ENCODE assay signal across 21 cellular contexts in the genomic region with DNA sequence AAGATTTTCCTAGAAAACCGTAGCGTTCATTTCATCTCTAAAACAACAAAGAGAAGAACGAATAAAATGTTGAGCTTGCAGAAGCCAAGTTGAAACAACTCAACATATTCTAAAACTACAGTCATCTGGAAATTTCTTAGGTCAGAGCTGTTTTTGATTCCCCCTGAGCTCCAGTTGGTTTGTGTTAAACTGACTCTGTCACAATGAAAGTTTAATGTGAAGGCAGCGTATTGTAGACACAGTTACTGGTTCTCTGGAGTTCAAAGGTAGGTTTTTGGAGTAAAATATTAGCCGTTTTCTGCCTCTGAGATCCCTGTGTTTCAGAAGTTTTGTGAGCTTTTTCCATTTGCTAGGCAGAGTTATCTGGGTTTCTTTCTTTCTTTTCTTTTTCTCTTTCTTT. TPM values are rescaled to one million over a fixed set of nuclear protein-coding genes. Genes with fewer than 3 reads are reported as not detected.
DNase-seq lines count a peak whose midpoint lies in the region; ATAC-seq and TF ChIP-seq lines count a peak whose summit lies in the region.
"Had no signal": no experiment of that assay in that cellular context is flagged by ENCODE, and none has a peak within 500 bp of the region (broad histone marks: within the 10 kb centered on the region; RNA-seq: fewer than 3 reads in every experiment).

No MANE protein-coding gene starts in this region.

- H3K27ac ChIP-seq in neural progenitor cell: no peak overlapping the region
- H3K27ac ChIP-seq: 22Rv1, body of pancreas, KMS-11, VCaP had no signal

- H4K20me1 ChIP-seq in neural progenitor cell (ENCODE audit: low read depth): peaks cover 7% of the 10 kb centered on the region

- H3F3A ChIP-seq in neural progenitor cell (ENCODE audit: low read depth): peaks cover 26% of the 10 kb centered on the region

- no peak overlapping the region for H3K4me3 ChIP-seq in fibroblast of villous mesenchyme (ENCODE audit: low read depth, low read length)
- no peak overlapping the region for H3K4me3 ChIP-seq in neural progenitor cell
- H3K4me3 ChIP-seq: body of pancreas had no signal

- no peak overlapping the region for H2AFZ ChIP-seq in neural progenitor cell (replicated peaks)

- no peaks in the 10 kb centered on the region for H3K9me3 ChIP-seq in neural progenitor cell (ENCODE audit: low read depth)
- H3K9me3 ChIP-seq: body of pancreas, lower lobe of right lung had no signal

- no peaks in the 10 kb centered on the region for H3K36me3 ChIP-seq in neural progenitor cell
- H3K36me3 ChIP-seq: lower lobe of right lung had no signal

- no peaks in the 10 kb centered on the region for H3K36me3 Mint-ChIP-seq in activated naive CD4-positive, alpha-beta T cell treated with anti-CD3 and anti-CD28 coated beads, Interleukin-2, amount 50 U/mL, for 24 hours
- H3K36me3 Mint-ChIP-seq in neural progenitor cell: peaks cover 8% of the 10 kb centered on the region
- H3K36me3 Mint-ChIP-seq in type B pancreatic cell: peaks cover 5% of the 10 kb centered on the region
- H3K36me3 Mint-ChIP-seq: activated naive CD8-positive, alpha-beta T cell treated with anti-CD3 and anti-CD28 coated beads, Interleukin-2, amount 10 ng/mL, durations not matched to agents 7 days and 5 days; stimulated activated effector memory CD8-positive, alpha-beta T cell treated with anti-CD3 and anti-CD28 coated beads, Interleukin-12 subunit alpha, Interleukin-12 subunit beta, amount 100 ng/mL, for 72 hours had no signal

- H3K9me3 Mint-ChIP-seq in activated naive CD4-positive, alpha-beta T cell treated with anti-CD3 and anti-CD28 coated beads, Interleukin-2, amount 50 U/mL, for 24 hours: no peaks in the 10 kb centered on the region
- H3K9me3 Mint-ChIP-seq in neural progenitor cell (no peaks in the 10 kb centered on the region), type B pancreatic cell (no peaks in the 10 kb centered on the region)
- H3K9me3 Mint-ChIP-seq: activated naive CD8-positive, alpha-beta T cell treated with anti-CD3 and anti-CD28 coated beads, Interleukin-2, amount 10 ng/mL, durations not matched to agents 7 days and 5 days; stimulated activated effector memory CD8-positive, alpha-beta T cell treated with anti-CD3 and anti-CD28 coated beads, Interleukin-12 subunit alpha, Interleukin-12 subunit beta, amount 100 ng/mL, for 72 hours; T-helper 2 cell treated with Interferon-gamma antibody and Interleukin-4, amounts not matched to agents 5 μg/mL and 100 μg/mL, for 36 hours had no signal

- TF ChIP-seq CTCF in fibroblast of villous mesenchyme (IDR thresholded peaks at IDR 0.05; ENCODE audit: insufficient read depth, low read depth, low read length) (no peak), neural progenitor cell (IDR thresholded peaks at IDR 0.05) (no peak), type B pancreatic cell (conservative IDR thresholded peaks at IDR 0.05) (no peak)

- peaks cover 4% of the 10 kb centered on the region for H3K4me1 ChIP-seq in neural progenitor cell

- peak overlapping the region; percentile 59 for H3K27ac Mint-ChIP-seq in activated naive CD4-positive, alpha-beta T cell treated with anti-CD3 and anti-CD28 coated beads, Interleukin-2, amount 50 U/mL, for 24 hours
- H3K27ac Mint-ChIP-seq in neural progenitor cell (no peak overlapping the region), type B pancreatic cell (peak overlapping the region; percentile 50)
- H3K27ac Mint-ChIP-seq: activated naive CD8-positive, alpha-beta T cell treated with anti-CD3 and anti-CD28 coated beads, Interleukin-2, amount 10 ng/mL, durations not matched to agents 7 days and 5 days; stimulated activated effector memory CD8-positive, alpha-beta T cell treated with anti-CD3 and anti-CD28 coated beads, Interleukin-12 subunit alpha, Interleukin-12 subunit beta, amount 100 ng/mL, for 72 hours; T-helper 2 cell treated with Interferon-gamma antibody and Interleukin-4, amounts not matched to agents 5 μg/mL and 100 μg/mL, for 36 hours had no signal

- H3K27me3 ChIP-seq in neural progenitor cell: peaks cover 49% of the 10 kb centered on the region

- H3K9ac ChIP-seq in neural progenitor cell: no peak overlapping the region
- H3K9ac ChIP-seq: KMS-11 had no signal

- peaks cover 45% of the 10 kb centered on the region for H3K27me3 Mint-ChIP-seq in activated naive CD4-positive, alpha-beta T cell treated with anti-CD3 and anti-CD28 coated beads, Interleukin-2, amount 50 U/mL, for 24 hours
- H3K27me3 Mint-ChIP-seq in neural progenitor cell (ENCODE audit: insufficient read depth, low read depth) (peaks cover 28% of the 10 kb centered on the region), type B pancreatic cell (peaks cover 41% of the 10 kb centered on the region)

- peak overlapping the region; percentile 16 for H3K4me3 Mint-ChIP-seq in activated naive CD4-positive, alpha-beta T cell treated with anti-CD3 and anti-CD28 coated beads, Interleukin-2, amount 50 U/mL, for 24 hours
- H3K4me3 Mint-ChIP-seq in neural progenitor cell (peak overlapping the region; percentile 30), type B pancreatic cell (peak overlapping the region; percentile 97)
- H3K4me3 Mint-ChIP-seq: activated naive CD8-positive, alpha-beta T cell treated with anti-CD3 and anti-CD28 coated beads, Interleukin-2, amount 10 ng/mL, durations not matched to agents 7 days and 5 days; stimulated activated effector memory CD8-positive, alpha-beta T cell treated with anti-CD3 and anti-CD28 coated beads, Interleukin-12 subunit alpha, Interleukin-12 subunit beta, amount 100 ng/mL, for 72 hours; T-helper 2 cell treated with Interferon-gamma antibody and Interleukin-4, amounts not matched to agents 5 μg/mL and 100 μg/mL, for 36 hours had no signal

- H3K4me2 ChIP-seq in neural progenitor cell: no peak overlapping the region
- H3K4me2 ChIP-seq: KMS-11 had no signal

- peaks cover 11% of the 10 kb centered on the region for H3K79me2 ChIP-seq in neural progenitor cell (ENCODE audit: low read depth)

- no peak for DNase-seq in activated naive CD4-positive, alpha-beta T cell treated with anti-CD3 and anti-CD28 coated beads, Interleukin-2, amount 50 U/mL, for 16 hours
- DNase-seq in fibroblast of villous mesenchyme (ENCODE audit: low read depth) (peak; percentile 61), neural progenitor cell (ENCODE audit: low spot score) (no peak), type B pancreatic cell (ENCODE audit: extremely low spot score, unreplicated experiment) (no peak)
- DNase-seq: activated naive CD8-positive, alpha-beta T cell treated with anti-CD3 and anti-CD28 coated beads, Interleukin-2, amount 10 ng/mL, durations not matched to agents 7 days and 5 days; AML-193; body of pancreas; hippocampal formation; lower lobe of right lung; MV-4-11; stimulated activated CD4-positive, alpha-beta T cell treated with anti-CD3 and anti-CD28 coated beads, Interleukin-2, amount 100 ng/mL, for 24 hours had no signal

- peaks cover 16% of the 10 kb centered on the region for H3K4me1 Mint-ChIP-seq in activated naive CD4-positive, alpha-beta T cell treated with anti-CD3 and anti-CD28 coated beads, Interleukin-2, amount 50 U/mL, for 24 hours
- peaks cover 22% of the 10 kb centered on the region for H3K4me1 Mint-ChIP-seq in neural progenitor cell
- H3K4me1 Mint-ChIP-seq in type B pancreatic cell (ENCODE audit: unreplicated experiment): peaks cover 53% of the 10 kb centered on the region

- ATAC-seq in HG03108 (IDR thresholded peaks at IDR 0.05; ENCODE audit: unreplicated experiment) (no peak), HG02623 (IDR thresholded peaks at IDR 0.05; ENCODE audit: unreplicated experiment) (no peak), HG02970 (IDR thresholded peaks at IDR 0.05; ENCODE audit: low FRiP score, unreplicated experiment) (no peak)
- ATAC-seq: body of pancreas; HCT116; lower lobe of right lung; stimulated activated effector memory CD8-positive, alpha-beta T cell treated with anti-CD3 and anti-CD28 coated beads, Interleukin-12 subunit alpha, Interleukin-12 subunit beta, amount 100 ng/mL, for 72 hours had no signal

RNA-seq across cellular contexts. Expression of gene ARHGEF7, which starts 2.2 kb away (rescaled TPM):
- total RNA-seq in fibroblast of villous mesenchyme (40.6 and 52.2 TPM in 2 replicates), neural progenitor cell (ENCODE audit: low replicate concordance) (58.9 and 64.6 TPM in 2 replicates), type B pancreatic cell (ENCODE audit: low replicate concordance) (103 and 109 TPM in 2 replicates)

Comparison
In these comparisons a context has a peak if more than half of its experiments do, and no peak if none do; other contexts are left out.
1. H3K4me3 Mint-ChIP-seq: peak in every context shown above with its lines; median percentile 97 in type B pancreatic cell; 30 in neural progenitor cell; 16 in activated naive CD4-positive, alpha-beta T cell treated with anti-CD3 and anti-CD28 coated beads, Interleukin-2, amount 50 U/mL, for 24 hours.